Comparison of ENCODE assay signal across 20 cellular contexts in genomic region chr7:16450366-16450765, GRCh38. TPM values are rescaled to one million over a fixed set of nuclear protein-coding genes. Genes with fewer than 3 reads are reported as not detected.
"Had no signal": no experiment of that assay in that cellular context is flagged by ENCODE, and none has a peak within 500 bp of the region (broad histone marks: within the 10 kb centered on the region; RNA-seq: fewer than 3 reads in every experiment).

No MANE protein-coding gene starts in this region.

- H3K4me3 ChIP-seq: K562 had no signal

- H3K36me3 ChIP-seq: brain microvascular endothelial cell had no signal

- H3K36me3 Mint-ChIP-seq: activated CD8-positive, alpha-beta memory T cell treated with anti-CD3 and anti-CD28 coated beads, Interleukin-2, amount 10 ng/mL, durations not matched to agents 7 days and 5 days; activated naive CD8-positive, alpha-beta T cell; WTC11 had no signal

- H3K4me1 Mint-ChIP-seq: activated CD4-positive, alpha-beta T cell treated with anti-CD3 and anti-CD28 coated beads, Interleukin-2, amount 10 ng/mL, durations not matched to agents 24 days and 14 days; WTC11 had no signal

- H3K27ac Mint-ChIP-seq: activated CD4-positive, alpha-beta T cell treated with anti-CD3 and anti-CD28 coated beads, Interleukin-2, amount 10 ng/mL, durations not matched to agents 24 days and 14 days; activated CD8-positive, alpha-beta memory T cell treated with anti-CD3 and anti-CD28 coated beads, Interleukin-2, amount 10 ng/mL, durations not matched to agents 7 days and 5 days; activated naive CD8-positive, alpha-beta T cell; T-helper 1 cell treated with Interleukin-12 subunit alpha and Interleukin-12 subunit beta and Interleukin-4 antibody, amounts not matched to agents 30 μg/mL and 1 μg/mL, for 36 hours; WTC11 had no signal

- H3K4me3 Mint-ChIP-seq: activated CD4-positive, alpha-beta T cell treated with anti-CD3 and anti-CD28 coated beads, Interleukin-2, amount 10 ng/mL, durations not matched to agents 24 days and 14 days; activated CD8-positive, alpha-beta memory T cell treated with anti-CD3 and anti-CD28 coated beads, Interleukin-2, amount 10 ng/mL, durations not matched to agents 7 days and 5 days; activated naive CD8-positive, alpha-beta T cell; activated T-cell treated with anti-CD3 and anti-CD28 coated beads, Interleukin-2, amount 50 U/mL, for 4 hours; T-helper 1 cell treated with Interleukin-12 subunit alpha and Interleukin-12 subunit beta and Interleukin-4 antibody, amounts not matched to agents 30 μg/mL and 1 μg/mL, for 36 hours; WTC11 had no signal

- H3K27me3 ChIP-seq: brain microvascular endothelial cell had no signal

- H3K27ac ChIP-seq: brain microvascular endothelial cell had no signal

- H3K9me3 Mint-ChIP-seq: activated CD4-positive, alpha-beta T cell treated with anti-CD3 and anti-CD28 coated beads, Interleukin-2, amount 10 ng/mL, durations not matched to agents 24 days and 14 days; activated T-cell treated with anti-CD3 and anti-CD28 coated beads, Interleukin-2, amount 50 U/mL, for 4 hours; T-helper 1 cell treated with Interleukin-12 subunit alpha and Interleukin-12 subunit beta and Interleukin-4 antibody, amounts not matched to agents 30 μg/mL and 1 μg/mL, for 36 hours; WTC11 had no signal

- DNase-seq: activated CD4-positive, alpha-beta T cell treated with anti-CD3 and anti-CD28 coated beads, Interleukin-2, amount 10 ng/mL, durations not matched to agents 24 days and 14 days; activated CD4-positive, alpha-beta T cell treated with anti-CD3 and anti-CD28 coated beads, Interleukin-2, amount 50 U/mL, for 48 hours; activated CD4-positive, CD25-positive, alpha-beta regulatory T cell treated with anti-CD3 and anti-CD28 coated beads, Interleukin-2, amount 50 U/mL, for 72 hours; activated CD8-positive, alpha-beta memory T cell treated with anti-CD3 and anti-CD28 coated beads, Interleukin-2, amount 10 ng/mL, durations not matched to agents 7 days and 5 days; activated effector memory CD4-positive, alpha-beta T cell treated with anti-CD3 and anti-CD28 coated beads, Interleukin-2, amount 50 U/mL, for 16 hours; activated naive CD4-positive, alpha-beta T cell treated with Interleukin-2 at 50 U/mL for 16 hours; activated T-cell treated with anti-CD3 and anti-CD28 coated beads, Interleukin-2, amount 50 U/mL, for 4 hours; brain microvascular endothelial cell; Kasumi-1; NCI-H1048; NCI-H1930; NCI-H524; SHP77 had no signal

- H3K27me3 Mint-ChIP-seq: activated CD8-positive, alpha-beta memory T cell treated with anti-CD3 and anti-CD28 coated beads, Interleukin-2, amount 10 ng/mL, durations not matched to agents 7 days and 5 days had no signal

RNA-seq across cellular contexts. Expression of gene SOSTDC1, which starts 15.2 kb away (rescaled TPM):
- total RNA-seq: activated CD4-positive, alpha-beta T cell treated with anti-CD3 and anti-CD28 coated beads, Interleukin-2, amount 10 ng/mL, durations not matched to agents 24 days and 14 days; activated CD8-positive, alpha-beta memory T cell treated with anti-CD3 and anti-CD28 coated beads, Interleukin-2, amount 10 ng/mL, durations not matched to agents 7 days and 5 days; activated T-cell treated with anti-CD3 and anti-CD28 coated beads, Interleukin-2, amount 50 U/mL, for 4 hours; cardiac septum; HepG2; M059J had no signal
- polyA plus RNA-seq: HepG2 had no signal
